Comparison of ENCODE assay signal across 12 cellular contexts in genomic region chr3:110069641-110070538, GRCh38.
DNase-seq lines count a peak whose midpoint lies in the region; ATAC-seq and TF ChIP-seq lines count a peak whose summit lies in the region.
"Had no signal": no experiment of that assay in that cellular context is flagged by ENCODE, and none has a peak within 500 bp of the region (broad histone marks: within the 10 kb centered on the region; RNA-seq: fewer than 3 reads in every experiment).

No MANE protein-coding gene starts in this region.

- no peak for TF ChIP-seq POLR2A in heart left ventricle (IDR thresholded peaks at IDR 0.05)

- peaks cover 0 to 5% of the 10 kb centered on the region in 2 donors for H3K36me3 Mint-ChIP-seq in activated T-cell treated with anti-CD3 and anti-CD28 coated beads, Interleukin-2, amount 50 U/mL, for 72 hours (ENCODE audit: insufficient read depth in 2 of 2)
- H3K36me3 Mint-ChIP-seq in activated T-helper 17 cell treated with anti-CD3 and anti-CD28 coated beads, Interleukin-2, amount 50 U/mL, for 72 hours (ENCODE audit: low read depth), result no peaks in the 10 kb centered on the region
- peaks cover 0 to 4% of the 10 kb centered on the region in 2 donors for H3K36me3 Mint-ChIP-seq in CD4-positive, alpha-beta memory T cell

- H3K27me3 Mint-ChIP-seq in activated T-cell treated with anti-CD3 and anti-CD28 coated beads, Interleukin-2, amount 50 U/mL, for 72 hours (ENCODE audit: low read depth), result no peaks in the 10 kb centered on the region
- no peaks in the 10 kb centered on the region for H3K27me3 Mint-ChIP-seq in activated T-helper 17 cell treated with anti-CD3 and anti-CD28 coated beads, Interleukin-2, amount 50 U/mL, for 72 hours
- H3K27me3 Mint-ChIP-seq in stimulated activated naive CD8-positive, alpha-beta T cell treated with anti-CD3 and anti-CD28 coated beads, Interleukin-15, amount 100 ng/mL, for 72 hours, result no peaks in the 10 kb centered on the region
- no peaks in the 10 kb centered on the region for H3K27me3 Mint-ChIP-seq in CD4-positive, alpha-beta memory T cell

- in situ Hi-C loops in KBM-7 (cut with MboI; ENCODE audit: low pct_unique_long_range_greater_than_20kb, low sequenced_read_pairs), result no loop called here

- H3K4me3 Mint-ChIP-seq in activated T-cell treated with anti-CD3 and anti-CD28 coated beads, Interleukin-2, amount 50 U/mL, for 72 hours, result peak overlapping the region in 1 of 2 donors; percentile 72
- H3K4me3 Mint-ChIP-seq in activated T-helper 17 cell treated with anti-CD3 and anti-CD28 coated beads, Interleukin-2, amount 50 U/mL, for 72 hours, result peak overlapping the region; percentile 0
- H3K4me3 Mint-ChIP-seq in stimulated activated naive CD8-positive, alpha-beta T cell treated with anti-CD3 and anti-CD28 coated beads, Interleukin-15, amount 100 ng/mL, for 72 hours, result no peak overlapping the region
- H3K4me3 Mint-ChIP-seq in CD4-positive, alpha-beta memory T cell, result no peak overlapping the region

- WGBS in heart left ventricle, 4 donors, result 36 to 40% (median 37%) methylated on average over 2 of the region's 2 CpGs

- intact Hi-C loops in heart left ventricle (cut with DNase I), result no loop called here
- intact Hi-C loops in CD4-positive, alpha-beta memory T cell (cut with micrococcal nuclease), result no loop called here

- CTCF ChIA-PET in CD4-positive, alpha-beta memory T cell (lab: Charles Lee; ENCODE audit: partially characterized antibody), result interaction anchor here (1.7 kb wide), 1 partner anchor 10 kb away, joined by 3 read pairs; no protein-coding TSS in a partner anchor

- H3K36me3 ChIP-seq in heart left ventricle, result no peaks in the 10 kb centered on the region
- no peaks in the 10 kb centered on the region for H3K36me3 ChIP-seq in CD4-positive, alpha-beta memory T cell (ENCODE audit: insufficient read depth, low read length)

- no peak overlapping the region for H3K4me3 ChIP-seq in heart left ventricle
- H3K4me3 ChIP-seq in CD4-positive, alpha-beta memory T cell (ENCODE audit: low read length in 2 of 2), result no peak overlapping the region

- H3K27me3 ChIP-seq in heart left ventricle, result no peaks in the 10 kb centered on the region
- no peaks in the 10 kb centered on the region for H3K27me3 ChIP-seq in CD4-positive, alpha-beta memory T cell (ENCODE audit: insufficient read depth, low read length)

- DNase-seq in activated T-cell treated with anti-CD3 and anti-CD28 coated beads, Interleukin-2, amount 50 U/mL, for 72 hours, result peak in 1 of 2 donors; percentile 7
- DNase-seq in activated T-cell treated with anti-CD3 and anti-CD28 coated beads, Interleukin-2, amount 50 U/mL, for 48 hours, result no peak
- DNase-seq in heart left ventricle (no peak), KBM-7 (no peak)
- DNase-seq in stimulated activated naive CD8-positive, alpha-beta T cell treated with anti-CD3 and anti-CD28 coated beads, Interleukin-15, amount 100 ng/mL, for 72 hours, result peak in 1 of 2 donors; percentile 16
- no peak for DNase-seq in CD4-positive, alpha-beta memory T cell
- DNase-seq: amniotic stem cell; NCI-H2081 treated with DMSO at 0.1 percent for 48 hours; small intestine; stimulated activated CD8-positive, alpha-beta memory T cell treated with anti-CD3 and anti-CD28 coated beads, Interleukin-4, amount 100 ng/mL, for 48 hours had no signal

- H3K4me1 ChIP-seq in heart left ventricle, result peaks cover 0 to 18% (median 2%) of the 10 kb centered on the region in 12 donors
- no peaks in the 10 kb centered on the region for H3K4me1 ChIP-seq in CD4-positive, alpha-beta memory T cell (ENCODE audit: insufficient read depth, low read length)

- peaks cover 0 to 6% (median 0%) of the 10 kb centered on the region in 12 donors for H3K9me3 ChIP-seq in heart left ventricle
- H3K9me3 ChIP-seq in CD4-positive, alpha-beta memory T cell (ENCODE audit: control insufficient read depth in 1 of 2, low read length in 2 of 2), result no peaks in the 10 kb centered on the region

- POLR2A ChIA-PET in CD4-positive, alpha-beta memory T cell (lab: Charles Lee; ENCODE audit: partially characterized antibody), result no interaction called here

- H3K27ac ChIP-seq in heart left ventricle, result peak overlapping the region in 6 of 12 donors; percentile 1 to 43 (median 17)
- no peak overlapping the region for H3K27ac ChIP-seq in CD4-positive, alpha-beta memory T cell (ENCODE audit: low read depth, low read length)

- peak overlapping the region; percentile 82 for H3K27ac Mint-ChIP-seq in activated T-cell treated with anti-CD3 and anti-CD28 coated beads, Interleukin-2, amount 50 U/mL, for 72 hours
- peak overlapping the region; percentile 67 for H3K27ac Mint-ChIP-seq in activated T-helper 17 cell treated with anti-CD3 and anti-CD28 coated beads, Interleukin-2, amount 50 U/mL, for 72 hours
- H3K27ac Mint-ChIP-seq in stimulated activated naive CD8-positive, alpha-beta T cell treated with anti-CD3 and anti-CD28 coated beads, Interleukin-15, amount 100 ng/mL, for 72 hours, result peak overlapping the region in 1 of 2 donors; percentile 95
- no peak overlapping the region for H3K27ac Mint-ChIP-seq in CD4-positive, alpha-beta memory T cell

- ATAC-seq in activated T-cell treated with anti-CD3 and anti-CD28 coated beads, Interleukin-2, amount 50 U/mL, for 72 hours (replicated peaks in 1 of 2), result peak; percentile 88 to 92
- ATAC-seq in activated T-helper 17 cell treated with anti-CD3 and anti-CD28 coated beads, Interleukin-2, amount 50 U/mL, for 72 hours (replicated peaks), result peak; percentile 90
- ATAC-seq in heart left ventricle (peak; percentile 93 to 97 (median 95)), GM18873 (IDR thresholded peaks at IDR 0.05; ENCODE audit: low FRiP score, unreplicated experiment) (no peak)
- ATAC-seq in stimulated activated naive CD8-positive, alpha-beta T cell treated with anti-CD3 and anti-CD28 coated beads, Interleukin-15, amount 100 ng/mL, for 72 hours, result peak; percentile 91

- no peak for TF ChIP-seq CTCF in heart left ventricle (IDR thresholded peaks at IDR 0.05)

- H3K4me1 Mint-ChIP-seq in activated T-cell treated with anti-CD3 and anti-CD28 coated beads, Interleukin-2, amount 50 U/mL, for 72 hours (ENCODE audit: low read depth), result peaks cover 17% of the 10 kb centered on the region
- H3K4me1 Mint-ChIP-seq in activated T-helper 17 cell treated with anti-CD3 and anti-CD28 coated beads, Interleukin-2, amount 50 U/mL, for 72 hours, result peaks cover 11% of the 10 kb centered on the region
- H3K4me1 Mint-ChIP-seq in stimulated activated naive CD8-positive, alpha-beta T cell treated with anti-CD3 and anti-CD28 coated beads, Interleukin-15, amount 100 ng/mL, for 72 hours, result peaks cover 8% of the 10 kb centered on the region
- peaks cover 0 to 1% (median 0%) of the 10 kb centered on the region in 4 donors for H3K4me1 Mint-ChIP-seq in CD4-positive, alpha-beta memory T cell

- H3K9me3 Mint-ChIP-seq in activated T-cell treated with anti-CD3 and anti-CD28 coated beads, Interleukin-2, amount 50 U/mL, for 72 hours, result peaks cover 2 to 6% of the 10 kb centered on the region in 2 donors
- H3K9me3 Mint-ChIP-seq in activated T-helper 17 cell treated with anti-CD3 and anti-CD28 coated beads, Interleukin-2, amount 50 U/mL, for 72 hours, result peaks cover 5% of the 10 kb centered on the region
- H3K9me3 Mint-ChIP-seq in stimulated activated naive CD8-positive, alpha-beta T cell treated with anti-CD3 and anti-CD28 coated beads, Interleukin-15, amount 100 ng/mL, for 72 hours, result peaks cover 7 to 10% of the 10 kb centered on the region in 2 donors
- H3K9me3 Mint-ChIP-seq in CD4-positive, alpha-beta memory T cell, result peaks cover 0 to 7% (median 4%) of the 10 kb centered on the region in 8 donors

Comparison
In these comparisons a context has a peak if more than half of its experiments do, and no peak if none do; other contexts are left out.
1. H3K27ac Mint-ChIP-seq: peak in activated T-cell treated with anti-CD3 and anti-CD28 coated beads, Interleukin-2, amount 50 U/mL, for 72 hours (single experiment) and activated T-helper 17 cell treated with anti-CD3 and anti-CD28 coated beads, Interleukin-2, amount 50 U/mL, for 72 hours (single experiment); none in CD4-positive, alpha-beta memory T cell (0 of 7).